ENCODE assay signal across 1 cellular context in genomic region chr20:10557685-10558084, GRCh38.
TF ChIP-seq lines count a peak whose summit lies in the region.

No MANE protein-coding gene starts in this region.

TF ChIP-seq in GM23338, 12 proteins besides CTCF, POLR2A, EP300 and RAD21 (continued from another document):
- TF ChIP-seq, protein P1, sequence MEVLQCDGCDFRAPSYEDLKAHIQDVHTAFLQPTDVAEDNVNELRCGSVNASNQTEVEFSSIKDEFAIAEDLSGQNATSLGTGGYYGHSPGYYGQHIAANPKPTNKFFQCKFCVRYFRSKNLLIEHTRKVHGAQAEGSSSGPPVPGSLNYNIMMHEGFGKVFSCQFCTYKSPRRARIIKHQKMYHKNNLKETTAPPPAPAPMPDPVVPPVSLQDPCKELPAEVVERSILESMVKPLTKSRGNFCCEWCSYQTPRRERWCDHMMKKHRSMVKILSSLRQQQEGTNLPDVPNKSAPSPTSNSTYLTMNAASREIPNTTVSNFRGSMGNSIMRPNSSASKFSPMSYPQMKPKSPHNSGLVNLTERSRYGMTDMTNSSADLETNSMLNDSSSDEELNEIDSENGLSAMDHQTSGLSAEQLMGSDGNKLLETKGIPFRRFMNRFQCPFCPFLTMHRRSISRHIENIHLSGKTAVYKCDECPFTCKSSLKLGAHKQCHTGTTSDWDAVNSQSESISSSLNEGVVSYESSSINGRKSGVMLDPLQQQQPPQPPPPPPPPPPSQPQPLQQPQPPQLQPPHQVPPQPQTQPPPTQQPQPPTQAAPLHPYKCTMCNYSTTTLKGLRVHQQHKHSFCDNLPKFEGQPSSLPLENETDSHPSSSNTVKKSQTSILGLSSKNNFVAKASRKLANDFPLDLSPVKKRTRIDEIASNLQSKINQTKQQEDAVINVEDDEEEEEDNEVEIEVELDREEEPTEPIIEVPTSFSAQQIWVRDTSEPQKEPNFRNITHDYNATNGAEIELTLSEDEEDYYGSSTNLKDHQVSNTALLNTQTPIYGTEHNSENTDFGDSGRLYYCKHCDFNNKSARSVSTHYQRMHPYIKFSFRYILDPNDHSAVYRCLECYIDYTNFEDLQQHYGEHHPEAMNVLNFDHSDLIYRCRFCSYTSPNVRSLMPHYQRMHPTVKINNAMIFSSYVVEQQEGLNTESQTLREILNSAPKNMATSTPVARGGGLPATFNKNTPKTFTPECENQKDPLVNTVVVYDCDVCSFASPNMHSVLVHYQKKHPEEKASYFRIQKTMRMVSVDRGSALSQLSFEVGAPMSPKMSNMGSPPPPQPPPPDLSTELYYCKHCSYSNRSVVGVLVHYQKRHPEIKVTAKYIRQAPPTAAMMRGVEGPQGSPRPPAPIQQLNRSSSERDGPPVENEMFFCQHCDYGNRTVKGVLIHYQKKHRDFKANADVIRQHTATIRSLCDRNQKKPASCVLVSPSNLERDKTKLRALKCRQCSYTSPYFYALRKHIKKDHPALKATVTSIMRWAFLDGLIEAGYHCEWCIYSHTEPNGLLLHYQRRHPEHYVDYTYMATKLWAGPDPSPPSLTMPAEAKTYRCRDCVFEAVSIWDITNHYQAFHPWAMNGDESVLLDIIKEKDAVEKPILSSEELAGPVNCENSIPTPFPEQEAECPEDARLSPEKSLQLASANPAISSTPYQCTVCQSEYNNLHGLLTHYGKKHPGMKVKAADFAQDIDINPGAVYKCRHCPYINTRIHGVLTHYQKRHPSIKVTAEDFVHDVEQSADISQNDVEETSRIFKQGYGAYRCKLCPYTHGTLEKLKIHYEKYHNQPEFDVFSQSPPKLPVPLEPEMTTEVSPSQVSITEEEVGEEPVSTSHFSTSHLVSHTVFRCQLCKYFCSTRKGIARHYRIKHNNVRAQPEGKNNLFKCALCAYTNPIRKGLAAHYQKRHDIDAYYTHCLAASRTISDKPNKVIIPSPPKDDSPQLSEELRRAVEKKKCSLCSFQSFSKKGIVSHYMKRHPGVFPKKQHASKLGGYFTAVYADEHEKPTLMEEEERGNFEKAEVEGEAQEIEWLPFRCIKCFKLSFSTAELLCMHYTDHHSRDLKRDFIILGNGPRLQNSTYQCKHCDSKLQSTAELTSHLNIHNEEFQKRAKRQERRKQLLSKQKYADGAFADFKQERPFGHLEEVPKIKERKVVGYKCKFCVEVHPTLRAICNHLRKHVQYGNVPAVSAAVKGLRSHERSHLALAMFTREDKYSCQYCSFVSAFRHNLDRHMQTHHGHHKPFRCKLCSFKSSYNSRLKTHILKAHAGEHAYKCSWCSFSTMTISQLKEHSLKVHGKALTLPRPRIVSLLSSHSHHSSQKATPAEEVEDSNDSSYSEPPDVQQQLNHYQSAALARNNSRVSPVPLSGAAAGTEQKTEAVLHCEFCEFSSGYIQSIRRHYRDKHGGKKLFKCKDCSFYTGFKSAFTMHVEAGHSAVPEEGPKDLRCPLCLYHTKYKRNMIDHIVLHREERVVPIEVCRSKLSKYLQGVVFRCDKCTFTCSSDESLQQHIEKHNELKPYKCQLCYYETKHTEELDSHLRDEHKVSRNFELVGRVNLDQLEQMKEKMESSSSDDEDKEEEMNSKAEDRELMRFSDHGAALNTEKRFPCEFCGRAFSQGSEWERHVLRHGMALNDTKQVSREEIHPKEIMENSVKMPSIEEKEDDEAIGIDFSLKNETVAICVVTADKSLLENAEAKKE (CRISPR knock-in tag; IDR thresholded peaks at IDR 0.05), result no peak
- TF ChIP-seq JUNB (IDR thresholded peaks at IDR 0.05; ENCODE audit: unreplicated experiment), result no peak
TF ChIP-seq in GM23338: peak in this region for 0.
